Comparison of ENCODE assay signal across 1 cellular context in genomic region chr5:140557136-140557805, GRCh38.
TF ChIP-seq lines count a peak whose summit lies in the region.

TSS of gene SRA1 (minus strand) at chr5:140557473. CDS start at chr5:140557452, 21 bp downstream.

TF ChIP-seq in HepG2, 621 proteins besides CTCF, POLR2A, EP300 and RAD21 (continued from another document and continues in another):
- TF ChIP-seq, protein P1, sequence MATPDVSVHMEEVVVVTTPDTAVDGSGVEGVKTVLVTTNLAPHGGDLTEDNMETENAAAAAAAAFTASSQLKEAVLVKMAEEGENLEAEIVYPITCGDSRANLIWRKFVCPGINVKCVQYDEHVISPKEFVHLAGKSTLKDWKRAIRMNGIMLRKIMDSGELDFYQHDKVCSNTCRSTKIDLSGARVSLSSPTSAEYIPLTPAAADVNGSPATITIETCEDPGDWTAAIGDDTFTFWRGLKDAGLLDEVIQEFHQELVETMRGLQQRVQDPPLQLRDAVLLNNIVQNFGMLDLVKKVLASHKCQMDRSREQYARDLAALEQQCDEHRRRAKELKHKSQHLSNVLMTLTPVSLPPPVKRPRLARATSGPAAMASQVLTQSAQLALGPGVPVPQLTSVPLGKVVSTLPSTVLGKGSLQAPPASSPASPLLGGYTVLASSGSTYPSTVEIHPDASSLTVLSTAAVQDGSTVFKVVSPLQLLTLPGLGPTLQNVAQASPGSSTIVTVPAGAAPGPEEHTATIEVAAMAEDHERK (CRISPR knock-in tag; IDR thresholded peaks at IDR 0.05; ENCODE audit: low read depth), result peak; percentile 56; the same call in 1 of the 2 replicates
- TF ChIP-seq THAP11 (CRISPR knock-in tag; IDR thresholded peaks at IDR 0.05), result peak; percentile 86
- TF ChIP-seq AGO1 (IDR thresholded peaks at IDR 0.05; ENCODE audit: low read depth, low read length, poor library complexity, severe bottlenecking), result peak; percentile 80
- TF ChIP-seq ZSCAN9 (CRISPR knock-in tag; IDR thresholded peaks at IDR 0.05; ENCODE audit: borderline replicate concordance), result peak; percentile 84; the same call in 1 of the 2 replicates
- TF ChIP-seq PATZ1 (CRISPR knock-in tag; IDR thresholded peaks at IDR 0.05), result peak; percentile 60; the same call in 1 of the 2 replicates
- peak; percentile 84 for TF ChIP-seq ZNF816 (CRISPR knock-in tag; IDR thresholded peaks at IDR 0.05; ENCODE audit: borderline replicate concordance)
- peak; percentile 77 for TF ChIP-seq IRF2 (CRISPR knock-in tag; IDR thresholded peaks at IDR 0.05)
- peak; percentile 87 for TF ChIP-seq TFDP2 (CRISPR knock-in tag; IDR thresholded peaks at IDR 0.05)
- peak; percentile 89 for TF ChIP-seq PHF20 (CRISPR knock-in tag; IDR thresholded peaks at IDR 0.05)
- TF ChIP-seq CBX5 (CRISPR knock-in tag; IDR thresholded peaks at IDR 0.05; ENCODE audit: borderline replicate concordance), result peak; percentile 88; the same call in 1 of the 2 replicates
- TF ChIP-seq ZHX2 (IDR thresholded peaks at IDR 0.05; ENCODE audit: low read depth), result peak; percentile 73; the same call in 1 of the 2 replicates
- no peak for TF ChIP-seq ZHX2 (CRISPR knock-in tag; IDR thresholded peaks at IDR 0.05; ENCODE audit: borderline replicate concordance)
- peak; percentile 88 for TF ChIP-seq HOXA3 (CRISPR knock-in tag; IDR thresholded peaks at IDR 0.05)
- 0 out of 2 replicates have a peak, but pooled peaks have one; percentile 49 for TF ChIP-seq HMGXB3 (CRISPR knock-in tag; IDR thresholded peaks at IDR 0.05; ENCODE audit: borderline replicate concordance)
- peak; percentile 73; the same call in 1 of the 2 replicates for TF ChIP-seq ZNF776 (CRISPR knock-in tag; IDR thresholded peaks at IDR 0.05)
- peak; percentile 95 for TF ChIP-seq KMT2A (CRISPR knock-in tag; IDR thresholded peaks at IDR 0.05)
- TF ChIP-seq ZNF574 (CRISPR knock-in tag; IDR thresholded peaks at IDR 0.05), result peak; percentile 92
- 0 out of 2 replicates have a peak, but pooled peaks have one; percentile 75 for TF ChIP-seq ZMAT3 (CRISPR knock-in tag; conservative IDR thresholded peaks at IDR 0.05)
- peak; percentile 80; the same call in 1 of the 2 replicates for TF ChIP-seq ZNF430 (CRISPR knock-in tag; IDR thresholded peaks at IDR 0.05)
- TF ChIP-seq PHF8 (CRISPR knock-in tag; IDR thresholded peaks at IDR 0.05), result peak; percentile 92
- TF ChIP-seq ZNF251 (CRISPR knock-in tag; IDR thresholded peaks at IDR 0.05), result no peak
- TF ChIP-seq SALL1 (CRISPR knock-in tag; IDR thresholded peaks at IDR 0.05), result peak; percentile 79
- TF ChIP-seq ZNF33A (CRISPR knock-in tag; IDR thresholded peaks at IDR 0.05; ENCODE audit: borderline replicate concordance), result no peak
- peak; percentile 91 for TF ChIP-seq YEATS2 (CRISPR knock-in tag; IDR thresholded peaks at IDR 0.05; ENCODE audit: borderline replicate concordance)
- TF ChIP-seq RBFOX2 (IDR thresholded peaks at IDR 0.05; ENCODE audit: low read depth, low read length), result peak; percentile 97
- TF ChIP-seq CSRNP1 (CRISPR knock-in tag; IDR thresholded peaks at IDR 0.05), result peak; percentile 73; the same call in 1 of the 2 replicates
- no peak for TF ChIP-seq ZBTB8A (CRISPR knock-in tag; IDR thresholded peaks at IDR 0.05; ENCODE audit: borderline replicate concordance, low read depth)
- peak; percentile 99 for TF ChIP-seq KDM2A (CRISPR knock-in tag; IDR thresholded peaks at IDR 0.05; ENCODE audit: borderline replicate concordance, low read depth)
- TF ChIP-seq GLI4 (CRISPR knock-in tag; IDR thresholded peaks at IDR 0.05; ENCODE audit: borderline replicate concordance), result 0 out of 2 replicates have a peak, but pooled peaks have one; percentile 34
- peak; percentile 69; the same call in 1 of the 2 replicates for TF ChIP-seq ZBED4 (CRISPR knock-in tag; IDR thresholded peaks at IDR 0.05; ENCODE audit: borderline replicate concordance)
